In the genomic region with DNA sequence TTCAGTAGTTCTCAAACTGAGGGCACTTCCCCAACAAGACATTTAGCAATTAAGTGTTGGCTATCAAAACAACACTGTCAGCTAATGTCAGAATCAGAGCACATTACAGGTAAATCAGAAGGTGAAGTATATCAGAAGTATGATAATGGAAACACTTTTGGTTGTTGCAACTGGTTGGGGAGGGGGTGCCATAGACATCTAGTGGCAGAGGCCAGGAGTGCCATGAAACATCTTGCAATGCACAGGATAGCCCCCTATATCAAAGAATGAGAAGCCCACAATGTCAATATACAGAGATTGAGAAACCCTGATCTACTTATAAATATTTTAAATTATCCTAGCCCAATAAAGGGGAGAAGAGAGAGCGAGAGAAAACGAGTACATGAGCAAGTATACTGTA, we compare ENCODE assay signal across 28 cellular contexts. TPM values are rescaled to one million over a fixed set of nuclear protein-coding genes. Genes with fewer than 3 reads are reported as not detected.
DNase-seq lines count a peak whose midpoint lies in the region; ATAC-seq, FAIRE-seq and TF ChIP-seq lines count a peak whose summit lies in the region.
"Had no signal": no experiment of that assay in that cellular context is flagged by ENCODE, and none has a peak within 500 bp of the region (broad histone marks: within the 10 kb centered on the region; RNA-seq: fewer than 3 reads in every experiment).

No MANE protein-coding gene starts in this region.

- TF ChIP-seq EP300 in K562 (IDR thresholded peaks at IDR 0.05; ENCODE audit: low read length), result no peak

- no peak for TF ChIP-seq RAD21 in K562 (CRISPR knock-in tag; conservative IDR thresholded peaks at IDR 0.05 in 1 of 2, IDR thresholded peaks at IDR 0.05 in 1 of 2)

- H3K27me3 ChIP-seq in K562 (ENCODE audit: control insufficient read depth in 2 of 2, insufficient read depth in 2 of 2, low read length in 2 of 2), result no peaks in the 10 kb centered on the region
- H3K27me3 ChIP-seq: heart left ventricle, MG63 had no signal

- H4K20me1 ChIP-seq in K562 (replicated peaks; ENCODE audit: control insufficient read depth, insufficient read depth, low read length), result no peaks in the 10 kb centered on the region

- H3K9me3 Mint-ChIP-seq in activated naive CD4-positive, alpha-beta T cell treated with anti-CD3 and anti-CD28 coated beads for 36 hours, result no peaks in the 10 kb centered on the region
- no peaks in the 10 kb centered on the region for H3K9me3 Mint-ChIP-seq in activated naive CD4-positive, alpha-beta T cell treated with anti-CD3 and anti-CD28 coated beads, Interleukin-2, amount 50 U/mL, for 72 hours
- H3K9me3 Mint-ChIP-seq in T-helper 2 cell treated with Interferon-gamma antibody and Interleukin-4, amounts not matched to agents 5 μg/mL and 100 μg/mL, for 36 hours, result no peaks in the 10 kb centered on the region
- H3K9me3 Mint-ChIP-seq: activated T-helper 2 cell treated with anti-CD3 and anti-CD28 coated beads, Interferon-gamma antibody, Interleukin-2, Interleukin-4, amounts not matched to agents 10 μg/mL and 5 μg/mL and 100 μg/mL, durations not matched to agents 14 hours and 24 hours and 36 hours; CD14-positive monocyte; IgD-negative memory B cell; immature natural killer cell; mesothelial cell of epicardium; nephron; stimulated activated naive B cell treated with anti-CD40 and anti-IgM and Interleukin-4, amounts not matched to agents 10 μg/mL and 1 μg/mL and 100 μg/mL, for 72 hours had no signal

- H3K27me3 Mint-ChIP-seq in activated naive CD4-positive, alpha-beta T cell treated with anti-CD3 and anti-CD28 coated beads for 36 hours (ENCODE audit: low read depth), result no peaks in the 10 kb centered on the region
- peaks cover 9% of the 10 kb centered on the region for H3K27me3 Mint-ChIP-seq in T-helper 2 cell treated with Interferon-gamma antibody and Interleukin-4, amounts not matched to agents 5 μg/mL and 100 μg/mL, for 36 hours (ENCODE audit: low read depth)
- H3K27me3 Mint-ChIP-seq: IgD-negative memory B cell; stimulated activated naive B cell treated with anti-CD40 and anti-IgM and Interleukin-4, amounts not matched to agents 10 μg/mL and 1 μg/mL and 100 μg/mL, for 72 hours had no signal

- DNase-seq in activated naive CD4-positive, alpha-beta T cell treated with anti-CD3 and anti-CD28 coated beads for 36 hours, result peak; percentile 10
- DNase-seq in activated naive CD4-positive, alpha-beta T cell treated with anti-CD3 and anti-CD28 coated beads, Interleukin-2, amount 50 U/mL, for 72 hours (ENCODE audit: low spot score in 2 of 2), result no peak
- peak; percentile 51 for DNase-seq in NAMALWA (ENCODE audit: low spot score)
- no peak for DNase-seq in K562 (ENCODE audit: extremely low read depth in 1 of 4, low spot score in 3 of 4)
- DNase-seq in NCI-H2196 treated with DMSO at 0.1 percent for 48 hours (lab: John Stamatoyannopoulos, UW; ENCODE audit: unreplicated experiment), result no peak
- no peak for DNase-seq in dedifferentiated amniotic fluid mesenchymal stem cell (ENCODE audit: extremely low spot score)
- no peak for DNase-seq in T-helper 2 cell treated with Interferon-gamma antibody and Interleukin-4, amounts not matched to agents 5 μg/mL and 100 μg/mL, for 36 hours (ENCODE audit: low spot score)
- DNase-seq in NCI-H1694 treated with DMSO at 0.1 percent for 48 hours (lab: John Stamatoyannopoulos, UW), result no peak
- DNase-seq: activated CD4-positive, alpha-beta T cell treated with anti-CD3 and anti-CD28 coated beads for 4 hours; DMS153; GF-D8; heart left ventricle; immature natural killer cell; left ventricle myocardium inferior; MG63; NCI-H1694; stimulated activated CD4-positive, alpha-beta T cell treated with anti-CD3 and anti-CD28 coated beads, Interleukin-2, amount 100 ng/mL, for 24 hours; stimulated activated naive B cell treated with anti-CD40 and anti-IgM and Interleukin-4, amounts not matched to agents 10 μg/mL and 1 μg/mL and 100 μg/mL, for 72 hours; SW 1271 had no signal

- TF ChIP-seq CTCF in K562 (IDR thresholded peaks at IDR 0.05 in 2 of 3, conservative IDR thresholded peaks at IDR 0.05 in 1 of 3; ENCODE audit: insufficient read depth in 2 of 3, low read depth in 1 of 3, low read length in 3 of 3), result peak in 1 of 3 experiments; percentile 26; a peak in 2 of 6 replicates

- POLR2A ChIA-PET in K562 (lab: Yijun Ruan, JAX), result interaction anchor here (1.4 kb wide), 1 partner anchor 13 kb away, joined by 3 read pairs; no protein-coding TSS in a partner anchor

- peaks cover 12 to 19% of the 10 kb centered on the region in 2 experiments for H3K4me1 ChIP-seq in K562 (replicated peaks in 1 of 2; ENCODE audit: control insufficient read depth in 2 of 2, insufficient read depth in 2 of 2, low read length in 2 of 2)
- H3K4me1 ChIP-seq: prostate gland had no signal

- H3K27ac Mint-ChIP-seq in activated naive CD4-positive, alpha-beta T cell treated with anti-CD3 and anti-CD28 coated beads for 36 hours, result no peak overlapping the region
- no peak overlapping the region for H3K27ac Mint-ChIP-seq in activated naive CD4-positive, alpha-beta T cell treated with anti-CD3 and anti-CD28 coated beads, Interleukin-2, amount 50 U/mL, for 72 hours
- H3K27ac Mint-ChIP-seq in T-helper 2 cell treated with Interferon-gamma antibody and Interleukin-4, amounts not matched to agents 5 μg/mL and 100 μg/mL, for 36 hours, result no peak overlapping the region
- H3K27ac Mint-ChIP-seq: activated T-helper 2 cell treated with anti-CD3 and anti-CD28 coated beads, Interferon-gamma antibody, Interleukin-2, Interleukin-4, amounts not matched to agents 10 μg/mL and 5 μg/mL and 100 μg/mL, durations not matched to agents 14 hours and 24 hours and 36 hours; CD14-positive monocyte; IgD-negative memory B cell; immature natural killer cell; mesothelial cell of epicardium; nephron; stimulated activated naive B cell treated with anti-CD40 and anti-IgM and Interleukin-4, amounts not matched to agents 10 μg/mL and 1 μg/mL and 100 μg/mL, for 72 hours had no signal

- WGBS in K562 (ENCODE audit: insufficient coverage, low coverage, missing lambda C conversion rate), result 67% methylated on average over 2 of the region's 2 CpGs

- H3K4me3 Mint-ChIP-seq in activated naive CD4-positive, alpha-beta T cell treated with anti-CD3 and anti-CD28 coated beads for 36 hours, result no peak overlapping the region
- H3K4me3 Mint-ChIP-seq in T-helper 2 cell treated with Interferon-gamma antibody and Interleukin-4, amounts not matched to agents 5 μg/mL and 100 μg/mL, for 36 hours, result no peak overlapping the region
- H3K4me3 Mint-ChIP-seq: CD14-positive monocyte; IgD-negative memory B cell; immature natural killer cell; mesothelial cell of epicardium; nephron; stimulated activated naive B cell treated with anti-CD40 and anti-IgM and Interleukin-4, amounts not matched to agents 10 μg/mL and 1 μg/mL and 100 μg/mL, for 72 hours had no signal

- FAIRE-seq in K562 (lab: Jason Lieb, UNC), result no peak

- no peak overlapping the region for H3K27ac ChIP-seq in K562 (ENCODE audit: extremely low read depth, low read depth, low read length)
- H3K27ac ChIP-seq: coronary artery, heart left ventricle, left ventricle myocardium inferior, prostate gland, skin epidermis, thoracic aorta had no signal

- H3K9ac ChIP-seq in K562 (ENCODE audit: insufficient read depth in 1 of 2, low read depth in 2 of 2, low read length in 2 of 2), result no peak overlapping the region

- H3K9me3 ChIP-seq in K562 (replicated peaks; ENCODE audit: control insufficient read depth, insufficient read depth, low read depth, low read length), result no peaks in the 10 kb centered on the region
- H3K9me3 ChIP-seq: heart left ventricle, left ventricle myocardium inferior, MG63, prostate gland, thoracic aorta had no signal

- H2AFZ ChIP-seq in K562 (ENCODE audit: low read depth, low read length), result 0 out of 2 replicates have a peak overlapping the region, but pooled peaks have one; percentile 8

- no peak overlapping the region for H3K4me2 ChIP-seq in K562 (ENCODE audit: insufficient read depth, low read length)

- no peaks in the 10 kb centered on the region for H3K36me3 ChIP-seq in K562 (ENCODE audit: control insufficient read depth, insufficient read depth, low read length)
- H3K36me3 ChIP-seq: heart left ventricle, left ventricle myocardium inferior, MG63, prostate gland, thoracic aorta had no signal

- CTCF ChIA-PET in activated naive CD4-positive, alpha-beta T cell treated with anti-CD3 and anti-CD28 coated beads for 36 hours (lab: Charles Lee), result interaction anchor here (1.0 kb wide), 1 partner anchor 125 kb away, joined by 4 read pairs; no protein-coding TSS in a partner anchor
- CTCF ChIA-PET in K562 (lab: Yijun Ruan, JAX; ENCODE audit: low intra/inter-chr PET ratio), result no interaction called here

- H3K79me2 ChIP-seq in K562 (ENCODE audit: control insufficient read depth, insufficient read depth, low read length), result peaks cover 5% of the 10 kb centered on the region

- H3K9me1 ChIP-seq in K562 (ENCODE audit: control insufficient read depth, insufficient read depth, low read length), result no peaks in the 10 kb centered on the region

- no TSS peak for BruUV-seq in K562 (replicated peaks; lab: Mats Ljungman, UMichigan)

- intact Hi-C loops in activated naive CD4-positive, alpha-beta T cell treated with anti-CD3 and anti-CD28 coated beads for 36 hours (cut with micrococcal nuclease), result no loop called here
- intact Hi-C loops in K562 (cut with micrococcal nuclease), result no loop called here

- in situ Hi-C loops in K562 (cut with MboI), result no loop called here

- no peak for ATAC-seq in activated naive CD4-positive, alpha-beta T cell treated with anti-CD3 and anti-CD28 coated beads, Interleukin-2, amount 50 U/mL, for 72 hours
- no peak for ATAC-seq in K562
- ATAC-seq: heart left ventricle; stimulated activated naive B cell treated with anti-CD40 and anti-IgM and Interleukin-4, amounts not matched to agents 10 μg/mL and 1 μg/mL and 100 μg/mL, for 72 hours had no signal

- TF ChIP-seq POLR2A in K562 (conservative IDR thresholded peaks at IDR 0.05), result no peak

- peaks cover 11% of the 10 kb centered on the region for H3K4me1 Mint-ChIP-seq in activated naive CD4-positive, alpha-beta T cell treated with anti-CD3 and anti-CD28 coated beads for 36 hours (ENCODE audit: low read depth)
- H3K4me1 Mint-ChIP-seq in T-helper 2 cell treated with Interferon-gamma antibody and Interleukin-4, amounts not matched to agents 5 μg/mL and 100 μg/mL, for 36 hours (ENCODE audit: low read depth), result peaks cover 9% of the 10 kb centered on the region

- H3K4me3 ChIP-seq in K562, result no peak overlapping the region
- H3K4me3 ChIP-seq: coronary artery, heart left ventricle, left ventricle myocardium inferior, MG63, prostate gland, skin epidermis, thoracic aorta had no signal

- peaks cover 1% of the 10 kb centered on the region for H3K36me3 Mint-ChIP-seq in activated naive CD4-positive, alpha-beta T cell treated with anti-CD3 and anti-CD28 coated beads for 36 hours (ENCODE audit: low read depth)
- peaks cover 2% of the 10 kb centered on the region in 2 donors for H3K36me3 Mint-ChIP-seq in activated naive CD4-positive, alpha-beta T cell treated with anti-CD3 and anti-CD28 coated beads, Interleukin-2, amount 50 U/mL, for 72 hours
- H3K36me3 Mint-ChIP-seq in T-helper 2 cell treated with Interferon-gamma antibody and Interleukin-4, amounts not matched to agents 5 μg/mL and 100 μg/mL, for 36 hours (ENCODE audit: low read depth), result peaks cover 1% of the 10 kb centered on the region
- H3K36me3 Mint-ChIP-seq: CD14-positive monocyte, IgD-negative memory B cell, immature natural killer cell, mesothelial cell of epicardium had no signal

RNA-seq across cellular contexts. Expression of gene XPO1, which starts 4.9 kb away (rescaled TPM):
- total RNA-seq in activated naive CD4-positive, alpha-beta T cell treated with anti-CD3 and anti-CD28 coated beads for 36 hours, result 100 to 1,000 TPM; 201 to 203 TPM
- total RNA-seq in activated naive CD4-positive, alpha-beta T cell treated with anti-CD3 and anti-CD28 coated beads, Interleukin-2, amount 50 U/mL, for 72 hours, result 100 to 1,000 TPM; 208 to 300 TPM
- 379 and 1,649 TPM in 2 replicates for total RNA-seq in K562 (2011; cell fraction: chromatin; rRNA removed; ENCODE audit: low replicate concordance)
- total RNA-seq in K562 (2011; cell fraction: nucleolus; rRNA removed), result 154 and 214 TPM in 2 replicates
- 491 and 590 TPM in 2 replicates for total RNA-seq in K562 (2011; cell fraction: nucleoplasm; rRNA removed)
- 177 and 196 TPM in 2 replicates for total RNA-seq in K562 (2014; rRNA removed)
- 296 and 319 TPM in 2 replicates for total RNA-seq in K562 (2014; rRNA removed; fragmentation: Illumina TruSeq; extraction: Trizol)
- total RNA-seq in K562 (2015; rRNA removed; fragmentation: Illumina TruSeq; extraction: Trizol), result 284 and 301 TPM in 2 replicates
- total RNA-seq in K562 (2021), result 204 and 216 TPM in 2 replicates
- 240 and 307 TPM in 2 replicates for polyA plus RNA-seq in K562 (2011; rRNA removed)
- polyA plus RNA-seq in K562 (2011; cell fraction: cytosol; rRNA removed), result 49.5 and 115 TPM in 2 replicates
- polyA plus RNA-seq in K562 (2011; cell fraction: nucleus; rRNA removed), result 209 and 356 TPM in 2 replicates
- polyA plus RNA-seq in K562 (2012), result 150 and 157 TPM in 2 replicates
- polyA plus RNA-seq in K562 (2014; fragmentation: Illumina TruSeq; extraction: Trizol), result 213 and 253 TPM in 2 replicates
- polyA plus RNA-seq in K562 (2014; fragmentation: Nextera tagmentation; extraction: Ambion mirVana), result 10 to 100 TPM; 86.2 to 91.8 TPM
- polyA plus RNA-seq in K562 (2014; rRNA removed), result 195 and 211 TPM in 2 replicates
- polyA minus RNA-seq in K562 (2011; rRNA and poly(A)+ RNA removed), result 515 and 518 TPM in 2 replicates
- polyA minus RNA-seq in K562 (2011; cell fraction: cytosol; rRNA and poly(A)+ RNA removed), result 122 and 170 TPM in 2 replicates
- 151 and 265 TPM in 2 replicates for polyA minus RNA-seq in K562 (2011; cell fraction: nucleus; rRNA and poly(A)+ RNA removed)

Comparison
In these comparisons a context has a peak if more than half of its experiments do, and no peak if none do; other contexts are left out.
1. DNase-seq: peak in activated naive CD4-positive, alpha-beta T cell treated with anti-CD3 and anti-CD28 coated beads for 36 hours (single experiment) and NAMALWA (single experiment); none in activated naive CD4-positive, alpha-beta T cell treated with anti-CD3 and anti-CD28 coated beads, Interleukin-2, amount 50 U/mL, for 72 hours (0 of 2), K562 (0 of 4), NCI-H2196 treated with DMSO at 0.1 percent for 48 hours (single experiment), dedifferentiated amniotic fluid mesenchymal stem cell (single experiment), T-helper 2 cell treated with Interferon-gamma antibody and Interleukin-4, amounts not matched to agents 5 μg/mL and 100 μg/mL, for 36 hours (single experiment) and NCI-H1694 treated with DMSO at 0.1 percent for 48 hours (single experiment).